Comparison of ENCODE assay signal across 8 cellular contexts in genomic region chr20:37914672-37915433, GRCh38. TPM values are rescaled to one million over a fixed set of nuclear protein-coding genes. Genes with fewer than 3 reads are reported as not detected.
A peak's percentile ranks its signal among the peaks of the same experiment; 100 is the strongest.
DNase-seq lines count a peak whose midpoint lies in the region; ATAC-seq lines count a peak whose summit lies in the region.

No MANE protein-coding gene starts in this region.

- H3K36me3 ChIP-seq in iPS-20b (ENCODE audit: insufficient read depth, low read depth, low read length) (no peaks in the 10 kb centered on the region), subcutaneous abdominal adipose tissue (ENCODE audit: control insufficient read depth in 5 of 5, insufficient read depth in 5 of 5, low read length in 5 of 5) (no peaks in the 10 kb centered on the region)

- H3K4me1 ChIP-seq in iPS-20b (ENCODE audit: insufficient read depth, low read length) (peaks cover 12% of the 10 kb centered on the region; the same call in 1 of the 2 replicates), subcutaneous abdominal adipose tissue (ENCODE audit: control insufficient read depth in 5 of 5, insufficient read depth in 5 of 5, low read length in 5 of 5) (peaks cover 0 to 15% (median 11%) of the 10 kb centered on the region in 5 donors)

- H3K9me3 ChIP-seq in iPS-20b (ENCODE audit: insufficient read depth, low read depth, low read length) (no peaks in the 10 kb centered on the region), subcutaneous abdominal adipose tissue (ENCODE audit: control insufficient read depth in 5 of 5, low read length in 5 of 5) (no peaks in the 10 kb centered on the region)

- ATAC-seq in activated T-cell treated with anti-CD3 and anti-CD28 coated beads, Interleukin-2, amount 50 U/mL, for 4 hours: peak; percentile 37 to 50
- no peak for ATAC-seq in GM21723 (IDR thresholded peaks at IDR 0.05; ENCODE audit: unreplicated experiment)

- H3K4me3 ChIP-seq in iPS-20b (ENCODE audit: low read length) (peak overlapping the region; percentile 72; the same call in 1 of the 2 replicates), subcutaneous abdominal adipose tissue (ENCODE audit: low read depth in 1 of 5, low read length in 5 of 5) (peak overlapping the region in 3 of 5 donors; percentile 29 to 45 (median 39))

- H3K27ac ChIP-seq in iPS-20b (ENCODE audit: low read length) (no peak overlapping the region), subcutaneous abdominal adipose tissue (ENCODE audit: low read depth, low read length) (no peak overlapping the region)

- H3K4me3 Mint-ChIP-seq in activated T-cell treated with anti-CD3 and anti-CD28 coated beads, Interleukin-2, amount 50 U/mL, for 4 hours: peak overlapping the region; percentile 56

- H3K9ac ChIP-seq in iPS-20b (ENCODE audit: low read depth, low read length) (peak overlapping the region; percentile 52; the same call in 1 of the 2 replicates), subcutaneous abdominal adipose tissue (ENCODE audit: low read length in 5 of 5) (peak overlapping the region in 1 of 5 donors; percentile 10)

- no peaks in the 10 kb centered on the region for H3K36me3 Mint-ChIP-seq in activated T-cell treated with anti-CD3 and anti-CD28 coated beads, Interleukin-2, amount 50 U/mL, for 4 hours (ENCODE audit: insufficient read depth)

- peaks cover 9% of the 10 kb centered on the region for H3K4me1 Mint-ChIP-seq in activated T-cell treated with anti-CD3 and anti-CD28 coated beads, Interleukin-2, amount 50 U/mL, for 4 hours (ENCODE audit: low read depth)

- peaks cover 49% of the 10 kb centered on the region for H3K27me3 Mint-ChIP-seq in activated T-cell treated with anti-CD3 and anti-CD28 coated beads, Interleukin-2, amount 50 U/mL, for 4 hours (ENCODE audit: low read depth)

- no peaks in the 10 kb centered on the region for H3K9me3 Mint-ChIP-seq in activated T-cell treated with anti-CD3 and anti-CD28 coated beads, Interleukin-2, amount 50 U/mL, for 4 hours

- peak; percentile 64 for DNase-seq in activated CD8-positive, alpha-beta memory T cell treated with anti-CD3 and anti-CD28 coated beads for 24 hours
- DNase-seq in activated CD8-positive, alpha-beta memory T cell treated with anti-CD3 and anti-CD28 coated beads, Interleukin-2, amount 50 U/mL, for 48 hours: no peak
- DNase-seq in activated T-cell treated with anti-CD3 and anti-CD28 coated beads, Interleukin-2, amount 50 U/mL, for 4 hours: no peak
- DNase-seq in T-helper 9 cell (no peak), NCI-H1048 (lab: John Stamatoyannopoulos, UW) (no peak)

- H3K27me3 ChIP-seq in iPS-20b (ENCODE audit: insufficient read depth, low read length) (peaks cover 67% of the 10 kb centered on the region), subcutaneous abdominal adipose tissue (ENCODE audit: control insufficient read depth in 5 of 5, insufficient read depth in 4 of 5, low read length in 5 of 5) (peaks cover 47 to 82% (median 72%) of the 10 kb centered on the region in 5 donors)

RNA-seq across cellular contexts. Expression of gene VSTM2L, which starts 11.9 kb away (rescaled TPM):
- total RNA-seq in activated T-cell treated with anti-CD3 and anti-CD28 coated beads, Interleukin-2, amount 50 U/mL, for 4 hours: under 1 TPM; 0.11 to 0.33 (median 0.13) TPM
